16 cellular contexts compared by ENCODE assay signal in genomic region chr14:22897357-22897756, GRCh38. TPM values are rescaled to one million over a fixed set of nuclear protein-coding genes. Genes with fewer than 3 reads are reported as not detected.
DNase-seq lines count a peak whose midpoint lies in the region; ATAC-seq and TF ChIP-seq lines count a peak whose summit lies in the region.
"Had no signal": no experiment of that assay in that cellular context is flagged by ENCODE, and none has a peak within 500 bp of the region (broad histone marks: within the 10 kb centered on the region; RNA-seq: fewer than 3 reads in every experiment).

No MANE protein-coding gene starts in this region.

- peaks cover 7% of the 10 kb centered on the region for H3K4me1 Mint-ChIP-seq in activated B cell treated with CpG ODN at 0.5 μM for 24 hours

- H3K9me3 ChIP-seq in IMR-90 (ENCODE audit: control insufficient read depth, insufficient read depth, low read length) (no peaks in the 10 kb centered on the region), prostate gland (no peaks in the 10 kb centered on the region)
- H3K9me3 ChIP-seq: Caco-2 had no signal

- H3K4me2 ChIP-seq in IMR-90 (ENCODE audit: low read depth, low read length): no peak overlapping the region
- no peak overlapping the region for H3K4me2 ChIP-seq in mesendoderm (ENCODE audit: low read length)

- TF ChIP-seq POLR2A in IMR-90 (IDR thresholded peaks at IDR 0.05; ENCODE audit: low read depth, low read length) (no peak), prostate gland (IDR thresholded peaks at IDR 0.05) (no peak)

- H2BK20ac ChIP-seq in IMR-90 (ENCODE audit: low read depth, low read length): peak overlapping the region; percentile 71; the same call in 1 of the 2 replicates

- peak overlapping the region; percentile 42 to 79 for H4K8ac ChIP-seq in IMR-90 (ENCODE audit: low read depth in 2 of 2, low read length in 2 of 2)
- H4K8ac ChIP-seq in mesendoderm (ENCODE audit: low read depth, low read length): no peak overlapping the region

- peak overlapping the region; percentile 94 for H2AK5ac ChIP-seq in IMR-90 (ENCODE audit: low read depth, low read length)
- H2AK5ac ChIP-seq in mesendoderm (ENCODE audit: low read length): no peak overlapping the region

- DNase-seq in IMR-90 (no peak), activated B cell treated with CpG ODN at 0.5 μM for 24 hours (no peak), mesendoderm (peak; percentile 38), prostate gland (ENCODE audit: low spot score) (no peak), NCI-H69 (lab: John Stamatoyannopoulos, UW) (no peak)
- DNase-seq: Caco-2, DMS153, EL, Kasumi-1, NCI-H187, NCI-H526 treated with DMSO at 0.1 percent for 48 hours, SIG-M5 had no signal

- no peaks in the 10 kb centered on the region for H3K9me3 Mint-ChIP-seq in activated B cell treated with CpG ODN at 0.5 μM for 24 hours

- H4K5ac ChIP-seq in IMR-90 (ENCODE audit: low read depth, low read length) (peak overlapping the region; percentile 56; the same call in 1 of the 2 replicates), mesendoderm (ENCODE audit: low read length) (no peak overlapping the region)

- H3K4me1 ChIP-seq in ACC112 (ENCODE audit: control insufficient read depth, insufficient read depth, low read length, unreplicated experiment) (peaks cover 14% of the 10 kb centered on the region), IMR-90 (ENCODE audit: control insufficient read depth, insufficient read depth, low read length) (peaks cover 17% of the 10 kb centered on the region), mesendoderm (ENCODE audit: control insufficient read depth, low read depth, low read length) (no peaks in the 10 kb centered on the region), prostate gland (replicated peaks) (no peaks in the 10 kb centered on the region)

- TF ChIP-seq RAD21 in IMR-90 (IDR thresholded peaks at IDR 0.05; ENCODE audit: low read length): no peak

- no peak overlapping the region for H3K4me3 Mint-ChIP-seq in activated B cell treated with CpG ODN at 0.5 μM for 24 hours

- H2AK9ac ChIP-seq in IMR-90 (replicated peaks; ENCODE audit: low read depth, low read length, poor library complexity): no peak overlapping the region

- H3K4ac ChIP-seq in IMR-90 (ENCODE audit: low read depth, low read length) (peak overlapping the region; percentile 87), mesendoderm (ENCODE audit: low read depth, low read length) (no peak overlapping the region)

- H2BK5ac ChIP-seq in IMR-90 (ENCODE audit: low read depth, low read length, poor library complexity, severe bottlenecking): peak overlapping the region; percentile 96
- H2BK5ac ChIP-seq in mesendoderm (ENCODE audit: low read length): no peak overlapping the region

- peak overlapping the region; percentile 10; the same call in 1 of the 2 replicates for H3K23ac ChIP-seq in IMR-90 (ENCODE audit: low read depth, low read length)
- H3K23ac ChIP-seq in mesendoderm (ENCODE audit: low read length): no peak overlapping the region

- TF ChIP-seq CTCF in IMR-90 (conservative IDR thresholded peaks at IDR 0.05; ENCODE audit: low read depth, low read length) (no peak), activated B cell treated with CpG ODN at 0.5 μM for 24 hours (IDR thresholded peaks at IDR 0.05) (no peak), prostate gland (IDR thresholded peaks at IDR 0.05) (no peak)

- peak overlapping the region; percentile 35 for H3K27ac Mint-ChIP-seq in activated B cell treated with CpG ODN at 0.5 μM for 24 hours

- H2AFZ ChIP-seq in ACC112 (ENCODE audit: low read length, unreplicated experiment): no peak overlapping the region
- H2AFZ ChIP-seq in IMR-90 (replicated peaks; ENCODE audit: low read length, poor library complexity): no peak overlapping the region

- H3K27me3 ChIP-seq in ACC112 (ENCODE audit: insufficient read depth, low read length) (no peaks in the 10 kb centered on the region), IMR-90 (ENCODE audit: control insufficient read depth, insufficient read depth, low read length) (no peaks in the 10 kb centered on the region), mesendoderm (ENCODE audit: insufficient read depth, low read length, poor library complexity) (no peaks in the 10 kb centered on the region), prostate gland (replicated peaks; ENCODE audit: insufficient read depth) (no peaks in the 10 kb centered on the region)

- WGBS in IMR-90 (ENCODE audit: extremely low coverage in 2 of 2, insufficient read length in 1 of 2), 2 experiments: no CpG with 5 or more reads among the region's 1 CpG
- no CpG with 5 or more reads among the region's 1 CpG for WGBS in mesendoderm (ENCODE audit: extremely low coverage, insufficient coverage, low lambda C conversion rate)
- WGBS in prostate gland: 94% methylated on average over 1 of the region's 1 CpG

- POLR2A ChIA-PET in IMR-90 (lab: Charles Lee; ENCODE audit: unreplicated experiment): interaction anchor here (0.5 to 0.6 kb wide), 2 partner anchors 85 to 388 kb away, joined by 4 to 5 read pairs; no protein-coding TSS in a partner anchor
- POLR2A ChIA-PET in activated B cell treated with CpG ODN at 0.5 μM for 24 hours (lab: Charles Lee): interaction anchor here (1.4 to 2.0 kb wide), 3 partner anchors 9 to 24 kb away, joined by 3 to 11 read pairs (median 4); no protein-coding TSS in a partner anchor

- H3K36me3 ChIP-seq in ACC112 (ENCODE audit: insufficient read depth, low read length) (0 out of 2 replicates have a peak, but pooled peaks cover 1% of the 10 kb centered on the region), IMR-90 (ENCODE audit: control insufficient read depth, insufficient read depth, low read length) (peaks cover 15% of the 10 kb centered on the region), mesendoderm (ENCODE audit: control insufficient read depth, insufficient read depth, low read length) (peaks cover 7% of the 10 kb centered on the region), prostate gland (peaks cover 13 to 14% of the 10 kb centered on the region in 2 donors)

- dilution Hi-C loops in IMR-90 (cut with HindIII; ENCODE audit: low sequenced_read_pairs, unreplicated experiment): no loop called here

- peaks cover 20% of the 10 kb centered on the region for H3K9me1 ChIP-seq in IMR-90 (ENCODE audit: insufficient read depth, low read length)

- ATAC-seq in IMR-90 (ENCODE audit: low read depth) (no peak), activated B cell treated with CpG ODN at 0.5 μM for 24 hours (ENCODE audit: low read depth) (no peak), HG03159 (IDR thresholded peaks at IDR 0.05; ENCODE audit: unreplicated experiment) (no peak), GM21529 (IDR thresholded peaks at IDR 0.05; ENCODE audit: unreplicated experiment) (no peak)

- no peak overlapping the region for H3K56ac ChIP-seq in IMR-90 (ENCODE audit: extremely low read depth, insufficient read depth, low read length)
- H3K56ac ChIP-seq in mesendoderm (ENCODE audit: low read length): no peak overlapping the region

- intact Hi-C loops in IMR-90 (cut with micrococcal nuclease) (loop anchor here (5.0 to 10.0 kb wide), 3 partner anchors 60 to 513 kb away; partner anchors contain the start of gene MMP14), activated B cell treated with CpG ODN at 0.5 μM for 24 hours (cut with micrococcal nuclease) (no loop called here), prostate gland (cut with DNase I) (no loop called here)

- H3K18ac ChIP-seq in IMR-90 (ENCODE audit: low read depth, low read length) (no peak overlapping the region), mesendoderm (ENCODE audit: low read length) (no peak overlapping the region)

- in situ Hi-C loops in IMR-90 (cut with MboI; ENCODE audit: low sequenced_read_pairs): no loop called here

- H2BK15ac ChIP-seq in IMR-90 (ENCODE audit: low read depth, low read length) (peak overlapping the region; percentile 9; the same call in 2 of the 3 replicates), mesendoderm (replicated peaks; ENCODE audit: low read depth) (no peak overlapping the region)

- no peaks in the 10 kb centered on the region for H4K20me1 ChIP-seq in IMR-90 (ENCODE audit: insufficient read depth, low read length)

- no peaks in the 10 kb centered on the region for H3K27me3 Mint-ChIP-seq in activated B cell treated with CpG ODN at 0.5 μM for 24 hours

- H3K79me1 ChIP-seq in IMR-90 (ENCODE audit: low read depth in 1 of 2, low read length in 2 of 2): peaks cover 0 to 17% of the 10 kb centered on the region in 2 experiments; a peak in 3 of 4 replicates
- H3K79me1 ChIP-seq in mesendoderm (ENCODE audit: low read length): no peaks in the 10 kb centered on the region

- no peak overlapping the region for H3K9ac ChIP-seq in IMR-90 (ENCODE audit: low read depth, low read length)
- no peak overlapping the region for H3K9ac ChIP-seq in mesendoderm (ENCODE audit: low read length)

- H2BK120ac ChIP-seq in IMR-90 (ENCODE audit: low read depth, low read length): peak overlapping the region; percentile 44; the same call in 1 of the 2 replicates
- no peak overlapping the region for H2BK120ac ChIP-seq in mesendoderm (ENCODE audit: low read depth, low read length)

- peak overlapping the region; percentile 85 for H3K14ac ChIP-seq in IMR-90 (replicated peaks; ENCODE audit: low read depth, low read length)

- CTCF ChIA-PET in IMR-90 (lab: Yijun Ruan, JAX): interaction anchor here (1.7 kb wide), 1 partner anchor 74 kb away, joined by 4 read pairs; no protein-coding TSS in a partner anchor
- CTCF ChIA-PET in activated B cell treated with CpG ODN at 0.5 μM for 24 hours (lab: Charles Lee): interaction anchor here (0.9 to 2.5 kb wide), 4 partner anchors 10 to 327 kb away, joined by 3 to 16 read pairs (median 8); no protein-coding TSS in a partner anchor

- no TSS peak for BruUV-seq in IMR-90 (replicated peaks; lab: Mats Ljungman, UMichigan)

- no peaks in the 10 kb centered on the region for H3K79me2 ChIP-seq in ACC112 (ENCODE audit: control insufficient read depth, insufficient read depth, low read length, unreplicated experiment)
- H3K79me2 ChIP-seq in mesendoderm (ENCODE audit: control insufficient read depth, insufficient read depth, low read length): no peaks in the 10 kb centered on the region

- H3K27ac ChIP-seq in ACC112 (ENCODE audit: low read depth, low read length) (peak overlapping the region; percentile 73), IMR-90 (ENCODE audit: insufficient read depth, low read length) (peak overlapping the region; percentile 35; the same call in 1 of the 2 replicates), mesendoderm (ENCODE audit: low read depth, low read length) (no peak overlapping the region), prostate gland (no peak overlapping the region)
- H3K27ac ChIP-seq: C4-2B had no signal

- H3K4me3 ChIP-seq in ACC112 (ENCODE audit: low read depth, low read length): no peak overlapping the region
- H3K4me3 ChIP-seq in IMR-90 (ENCODE audit: insufficient read depth, low read depth, low read length): no peak overlapping the region
- H3K4me3 ChIP-seq in mesendoderm (ENCODE audit: low read length): no peak overlapping the region
- H3K4me3 ChIP-seq in prostate gland: no peak overlapping the region

- peak overlapping the region; percentile 83 for H4K91ac ChIP-seq in IMR-90 (ENCODE audit: insufficient read depth, low read depth, low read length)

- H3K36me3 Mint-ChIP-seq in activated B cell treated with CpG ODN at 0.5 μM for 24 hours (ENCODE audit: low read depth): peaks cover 50% of the 10 kb centered on the region

RNA-seq across cellular contexts. Expression of gene REM2, which starts 14.3 kb away (rescaled TPM):
- total RNA-seq in IMR-90 (2012; rRNA removed) (under 0.01 TPM in 2 replicates), activated B cell treated with CpG ODN at 0.5 μM for 24 hours (0.71 and 1.4 TPM in 2 replicates), prostate gland (1 to 10 TPM in 1 of 2 donors, under 1 TPM in 1; 0.62 to 1.0 TPM)
- 0.07 TPM in 1 of 2 replicates, not detected in the other for polyA plus RNA-seq in IMR-90 (2012; rRNA removed)
- 0.04 TPM in 1 of 2 replicates, not detected in the other for polyA plus RNA-seq in IMR-90 (2012; cell fraction: cytosol; rRNA removed)
- 0.52 and 0.69 TPM in 2 replicates for polyA plus RNA-seq in IMR-90 (2012; cell fraction: nucleus; rRNA removed; ENCODE audit: low replicate concordance)
- polyA plus RNA-seq in mesendoderm (2013, experiment 1 of 2): 1.1 TPM
- 1.2 TPM for polyA plus RNA-seq in mesendoderm (2013, experiment 2 of 2)

RNA-seq across cellular contexts. Expression of gene RBM23, which starts 21.6 kb away (rescaled TPM):
- total RNA-seq in IMR-90 (2012; rRNA removed) (375 and 830 TPM in 2 replicates), activated B cell treated with CpG ODN at 0.5 μM for 24 hours (130 and 131 TPM in 2 replicates), prostate gland (100 to 1,000 TPM; 170 to 463 TPM)
- polyA plus RNA-seq in IMR-90 (2012; rRNA removed): 43.4 and 44.7 TPM in 2 replicates
- 35.2 and 53.2 TPM in 2 replicates for polyA plus RNA-seq in IMR-90 (2012; cell fraction: cytosol; rRNA removed)
- polyA plus RNA-seq in IMR-90 (2012; cell fraction: nucleus; rRNA removed; ENCODE audit: low replicate concordance): 61.2 and 73.0 TPM in 2 replicates
- polyA plus RNA-seq in mesendoderm (2013, experiment 1 of 2): 47.3 TPM
- 49.8 TPM for polyA plus RNA-seq in mesendoderm (2013, experiment 2 of 2)

RNA-seq across cellular contexts. Expression of gene LRP10, which starts 25.8 kb away (rescaled TPM):
- total RNA-seq in IMR-90 (2012; rRNA removed): 19.4 and 25.1 TPM in 2 replicates
- 118 and 121 TPM in 2 replicates for polyA plus RNA-seq in IMR-90 (2012; rRNA removed)
- 86.3 and 158 TPM in 2 replicates for polyA plus RNA-seq in IMR-90 (2012; cell fraction: cytosol; rRNA removed)
- polyA plus RNA-seq in IMR-90 (2012; cell fraction: nucleus; rRNA removed; ENCODE audit: low replicate concordance): 38.3 and 104 TPM in 2 replicates
- 83.2 and 83.3 TPM in 2 replicates for total RNA-seq in activated B cell treated with CpG ODN at 0.5 μM for 24 hours
- 11.7 TPM for polyA plus RNA-seq in mesendoderm (2013, experiment 1 of 2)
- polyA plus RNA-seq in mesendoderm (2013, experiment 2 of 2): 11.5 TPM
- 100 to 1,000 TPM; 124 to 150 TPM for total RNA-seq in prostate gland

RNA-seq across cellular contexts. Expression of gene PRMT5, which starts 31.8 kb away (rescaled TPM):
- 92.2 and 99.3 TPM in 2 replicates for total RNA-seq in IMR-90 (2012; rRNA removed)
- polyA plus RNA-seq in IMR-90 (2012; rRNA removed): 136 and 152 TPM in 2 replicates
- polyA plus RNA-seq in IMR-90 (2012; cell fraction: cytosol; rRNA removed): 94.8 and 121 TPM in 2 replicates
- polyA plus RNA-seq in IMR-90 (2012; cell fraction: nucleus; rRNA removed; ENCODE audit: low replicate concordance): 94.0 and 146 TPM in 2 replicates
- total RNA-seq in activated B cell treated with CpG ODN at 0.5 μM for 24 hours: 75.3 and 96.5 TPM in 2 replicates
- 154 TPM for polyA plus RNA-seq in mesendoderm (2013, experiment 1 of 2)
- polyA plus RNA-seq in mesendoderm (2013, experiment 2 of 2): 151 TPM
- total RNA-seq in prostate gland: 10 to 100 TPM; 65.0 to 71.0 TPM

RNA-seq across cellular contexts. Expression of gene HAUS4, which starts 59.5 kb away (rescaled TPM):
- total RNA-seq in IMR-90 (2012; rRNA removed) (19.2 and 24.2 TPM in 2 replicates), activated B cell treated with CpG ODN at 0.5 μM for 24 hours (28.4 and 33.2 TPM in 2 replicates), prostate gland (10 to 100 TPM; 39.8 to 53.3 TPM)
- polyA plus RNA-seq in IMR-90 (2012; rRNA removed): 13.5 and 16.9 TPM in 2 replicates
- 6.4 and 11.7 TPM in 2 replicates for polyA plus RNA-seq in IMR-90 (2012; cell fraction: cytosol; rRNA removed)
- 11.4 and 23.7 TPM in 2 replicates for polyA plus RNA-seq in IMR-90 (2012; cell fraction: nucleus; rRNA removed; ENCODE audit: low replicate concordance)
- 36.7 TPM for polyA plus RNA-seq in mesendoderm (2013, experiment 1 of 2)
- 35.9 TPM for polyA plus RNA-seq in mesendoderm (2013, experiment 2 of 2)

Comparison
In these comparisons a context has a peak if more than half of its experiments do, and no peak if none do; other contexts are left out.
1. H3K27ac ChIP-seq: peak in ACC112 (single experiment) and IMR-90 (single experiment); none in mesendoderm (single experiment) and prostate gland (0 of 2).